In the genomic region with DNA sequence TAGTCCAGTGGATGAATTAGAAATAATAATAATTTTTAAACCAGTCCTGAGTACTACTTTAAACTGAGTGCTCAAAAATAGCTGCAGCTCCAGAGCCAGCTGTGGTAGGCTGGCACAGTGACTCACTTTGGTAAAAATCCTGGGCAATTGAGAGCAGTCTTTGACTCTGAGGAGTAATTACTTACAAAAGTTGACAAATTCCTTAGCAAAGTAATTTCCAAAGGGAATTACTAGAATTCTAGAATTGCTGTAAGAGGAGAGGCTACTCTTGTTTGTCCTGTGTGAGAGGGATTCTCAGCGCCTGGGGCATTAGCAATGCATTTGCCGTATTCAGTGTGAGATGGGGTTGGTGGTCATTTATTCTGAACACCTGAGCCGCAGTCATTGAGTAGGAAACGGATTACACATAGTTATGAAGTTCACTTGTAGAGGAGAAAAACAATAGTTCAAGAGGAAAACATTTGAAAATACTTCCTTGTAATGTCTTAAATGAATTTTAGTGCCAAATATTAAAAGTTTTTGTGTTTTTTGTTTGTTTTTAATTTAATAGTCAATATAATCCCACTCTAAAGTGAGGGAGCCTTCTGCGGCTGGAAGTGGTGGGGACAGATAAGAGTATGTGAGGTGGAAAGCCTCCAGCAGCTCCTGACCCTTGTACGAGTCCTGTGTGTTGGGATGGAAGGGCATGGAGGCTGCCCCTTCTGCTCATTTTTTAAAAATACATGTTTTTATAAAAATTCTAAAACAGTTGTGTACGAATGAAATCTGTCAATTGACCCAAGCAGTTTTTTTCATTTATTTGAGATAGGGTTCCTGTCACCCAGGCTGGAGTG, we compare ENCODE assay signal across 13 cellular contexts.
"Had no signal": no experiment of that assay in that cellular context is flagged by ENCODE, and none has a peak within 500 bp of the region (broad histone marks: within the 10 kb centered on the region; RNA-seq: fewer than 3 reads in every experiment).

No MANE protein-coding gene starts in this region.

- ATAC-seq: activated T-helper 17 cell treated with anti-CD3 and anti-CD28 coated beads, Interleukin-2, amount 50 U/mL, for 72 hours; left colon had no signal

- H3K4me3 ChIP-seq: adrenal gland, esophagus muscularis mucosa, skin epidermis, stomach, uterus had no signal

- H3K9me3 ChIP-seq: adrenal gland, esophagus muscularis mucosa, stomach, uterus had no signal

- DNase-seq: activated CD4-positive, alpha-beta T cell treated with anti-CD3 and anti-CD28 coated beads for 48 hours; activated naive CD4-positive, alpha-beta T cell treated with anti-CD3 and anti-CD28 coated beads for 36 hours; activated T-cell treated with anti-CD3 and anti-CD28 coated beads for 4 hours; adrenal gland; left colon; mammary epithelial cell; stomach; T-helper 1 cell; uterus; WERI-Rb-1 had no signal

- H3K27ac ChIP-seq: adrenal gland, esophagus muscularis mucosa, skin epidermis, stomach, uterus, WERI-Rb-1 had no signal

- H3K36me3 ChIP-seq: uterus had no signal

- H3K27me3 ChIP-seq: adrenal gland, esophagus muscularis mucosa, stomach, uterus had no signal
